In genomic region chr21:41953249-41953830, GRCh38 we compare ENCODE assay signal across 8 cellular contexts. TPM values are rescaled to one million over a fixed set of nuclear protein-coding genes. Genes with fewer than 3 reads are reported as not detected.
DNase-seq lines count a peak whose midpoint lies in the region; ATAC-seq and TF ChIP-seq lines count a peak whose summit lies in the region.

No MANE protein-coding gene starts in this region.

- H3K27ac ChIP-seq in GM23248 = no peak overlapping the region
- H3K27ac ChIP-seq in right atrium auricular region = peak overlapping the region; percentile 37 to 77

- H3K9me3 ChIP-seq in GM23248 (ENCODE audit: low read depth) (no peaks in the 10 kb centered on the region), right atrium auricular region (no peaks in the 10 kb centered on the region)

- H2AFZ ChIP-seq in GM23248 = peak overlapping the region; percentile 61

- H3K4me1 ChIP-seq in GM23248 (ENCODE audit: insufficient read depth) (peaks cover 37% of the 10 kb centered on the region), right atrium auricular region (peaks cover 0 to 53% of the 10 kb centered on the region in 2 donors)

- H3K79me2 ChIP-seq in GM23248 (ENCODE audit: insufficient read depth) = peaks cover 49% of the 10 kb centered on the region

- POLR2A ChIA-PET in activated CD8-positive, alpha-beta T cell treated with anti-CD3 and anti-CD28 coated beads for 36 hours (lab: Charles Lee) = interaction anchor here (0.7 to 1.0 kb wide), 2 partner anchors 53 to 55 kb away, joined by 3 read pairs; no protein-coding TSS in a partner anchor

- H3K36me3 ChIP-seq in GM23248 (ENCODE audit: low read depth) (no peaks in the 10 kb centered on the region), right atrium auricular region (no peaks in the 10 kb centered on the region)

- CTCF ChIA-PET in activated CD8-positive, alpha-beta T cell treated with anti-CD3 and anti-CD28 coated beads for 36 hours (lab: Charles Lee) = no interaction called here

- H4K20me1 ChIP-seq in GM23248 (ENCODE audit: insufficient read depth) = no peaks in the 10 kb centered on the region

- peak; percentile 17 for ATAC-seq in activated CD8-positive, alpha-beta T cell treated with anti-CD3 and anti-CD28 coated beads for 36 hours
- no peak for ATAC-seq in GM19452 (IDR thresholded peaks at IDR 0.05; ENCODE audit: unreplicated experiment)

- H3K9me2 ChIP-seq in GM23248 (ENCODE audit: insufficient read depth) = no peaks in the 10 kb centered on the region

- no peak overlapping the region for H3K27ac Mint-ChIP-seq in activated CD8-positive, alpha-beta T cell treated with anti-CD3 and anti-CD28 coated beads for 36 hours

- peaks cover 18% of the 10 kb centered on the region for H3K27me3 Mint-ChIP-seq in activated CD8-positive, alpha-beta T cell treated with anti-CD3 and anti-CD28 coated beads for 36 hours

- in situ Hi-C loops in GM23248 (cut with MboI) = no loop called here

- H3K9me3 Mint-ChIP-seq in activated CD8-positive, alpha-beta T cell treated with anti-CD3 and anti-CD28 coated beads for 36 hours = no peaks in the 10 kb centered on the region

- 9 to 11% methylated on average over 26 to 42 of the region's 67 CpGs for WGBS in GM23248 (ENCODE audit: low coverage in 1 of 2, low lambda C conversion rate in 2 of 2, missing lambda C conversion rate in 2 of 2), 2 experiments

- H3K36me3 Mint-ChIP-seq in activated CD8-positive, alpha-beta T cell treated with anti-CD3 and anti-CD28 coated beads for 36 hours (ENCODE audit: low read depth) = no peaks in the 10 kb centered on the region

- H3F3A ChIP-seq in GM23248 (ENCODE audit: insufficient read depth) = peaks cover 38% of the 10 kb centered on the region

- intact Hi-C loops in activated CD8-positive, alpha-beta T cell treated with anti-CD3 and anti-CD28 coated beads for 36 hours (cut with micrococcal nuclease) = no loop called here

- H3K4me1 Mint-ChIP-seq in activated CD8-positive, alpha-beta T cell treated with anti-CD3 and anti-CD28 coated beads for 36 hours (ENCODE audit: low read depth) = peaks cover 11% of the 10 kb centered on the region

- peak overlapping the region; percentile 79 for H3K4me3 ChIP-seq in GM23248
- peak overlapping the region; percentile 68 to 89 for H3K4me3 ChIP-seq in right atrium auricular region
- H3K4me3 ChIP-seq in skeletal muscle cell (ENCODE audit: low read depth, low read length) = peak overlapping the region; percentile 70

- peak overlapping the region; percentile 50 for H3K4me3 Mint-ChIP-seq in activated CD8-positive, alpha-beta T cell treated with anti-CD3 and anti-CD28 coated beads for 36 hours

- peak overlapping the region; percentile 75 for H3K4me2 ChIP-seq in GM23248 (ENCODE audit: unreplicated experiment)

- H3K27me3 ChIP-seq in GM23248 (replicated peaks; ENCODE audit: insufficient read depth) (no peaks in the 10 kb centered on the region), right atrium auricular region (no peaks in the 10 kb centered on the region)

- peak overlapping the region; percentile 86 for H3K9ac ChIP-seq in GM23248

- no peak for TF ChIP-seq CTCF in activated CD8-positive, alpha-beta T cell treated with anti-CD3 and anti-CD28 coated beads for 36 hours (IDR thresholded peaks at IDR 0.05)
- TF ChIP-seq CTCF in right atrium auricular region (IDR thresholded peaks at IDR 0.05) = no peak

- DNase-seq in COLO668 (lab: John Stamatoyannopoulos, UW; ENCODE audit: unreplicated experiment) (peak; percentile 48), GM23248 (peak; percentile 65), right atrium auricular region (ENCODE audit: low spot score) (no peak), skeletal muscle cell (ENCODE audit: low read depth) (no peak), T1000 (lab: John Stamatoyannopoulos, UW) (no peak), NCI-H2171 (lab: John Stamatoyannopoulos, UW) (no peak)
- DNase-seq in activated CD8-positive, alpha-beta T cell treated with anti-CD3 and anti-CD28 coated beads for 36 hours = no peak

RNA-seq across cellular contexts. Expression of gene C2CD2, which starts 0.5 kb away (rescaled TPM):
- total RNA-seq in GM23248 (2014; rRNA removed; shearing (Covaris generic)) = 11.5 and 12.2 TPM in 2 replicates
- 5.9 and 7.6 TPM in 2 replicates for polyA plus RNA-seq in GM23248 (2016; fragmentation: Nextera tagmentation; extraction: Ambion mirVana)
- total RNA-seq in activated CD8-positive, alpha-beta T cell treated with anti-CD3 and anti-CD28 coated beads for 36 hours = 1 to 10 TPM; 6.2 to 7.1 TPM
- 1 to 10 TPM; 8.6 to 9.1 TPM for total RNA-seq in right atrium auricular region

RNA-seq across cellular contexts. Expression of gene ZBTB21, which starts 56.8 kb away (rescaled TPM):
- total RNA-seq in GM23248 (2014; rRNA removed; shearing (Covaris generic)) = 10.6 and 10.7 TPM in 2 replicates
- polyA plus RNA-seq in GM23248 (2016; fragmentation: Nextera tagmentation; extraction: Ambion mirVana) = 9.1 and 10.7 TPM in 2 replicates
- total RNA-seq in activated CD8-positive, alpha-beta T cell treated with anti-CD3 and anti-CD28 coated beads for 36 hours = 10 to 100 TPM; 29.6 to 29.7 TPM
- 10 to 100 TPM in 1 of 2 donors, 1 to 10 TPM in 1; 5.5 to 10.3 TPM for total RNA-seq in right atrium auricular region

Comparison
In these comparisons a context has a peak if more than half of its experiments do, and no peak if none do; other contexts are left out.
1. DNase-seq: peak in COLO668 (single experiment) and GM23248 (single experiment); none in activated CD8-positive, alpha-beta T cell treated with anti-CD3 and anti-CD28 coated beads for 36 hours (single experiment), right atrium auricular region (single experiment), skeletal muscle cell (single experiment), T1000 (single experiment) and NCI-H2171 (single experiment).
2. Peak in every context shown above with its lines, with median percentiles within 50 percentile points of each other: H3K4me3 ChIP-seq.